ENCODE assay signal across 1 cellular context in genomic region chr2:100004959-100005387, GRCh38.
TF ChIP-seq lines count a peak whose summit lies in the region.

No MANE protein-coding gene starts in this region.

TF ChIP-seq in HEK293, 187 proteins besides CTCF, POLR2A, EP300 and RAD21 (continued from another document):
- no peak for TF ChIP-seq ZNF280C (tag by site-specific recombination; IDR thresholded peaks at IDR 0.05)
- no peak for TF ChIP-seq MEIS1 (CRISPR knock-in tag; IDR thresholded peaks at IDR 0.05; ENCODE audit: borderline replicate concordance)
